21 cellular contexts compared by ENCODE assay signal in genomic region chr13:44211286-44211685, GRCh38.
DNase-seq lines count a peak whose midpoint lies in the region; TF ChIP-seq lines count a peak whose summit lies in the region.
"Had no signal": no experiment of that assay in that cellular context is flagged by ENCODE, and none has a peak within 500 bp of the region (broad histone marks: within the 10 kb centered on the region; RNA-seq: fewer than 3 reads in every experiment).

No MANE protein-coding gene starts in this region.

- H3K4me3 ChIP-seq in spleen = no peak overlapping the region
- no peak overlapping the region for H3K4me3 ChIP-seq in Karpas-422 (ENCODE audit: low read length)
- H3K4me3 ChIP-seq: SJCRH30, upper lobe of left lung had no signal

- H3K9me3 ChIP-seq in spleen (peaks cover 0 to 4% (median 0%) of the 10 kb centered on the region in 8 donors), Karpas-422 (ENCODE audit: low read length) (no peaks in the 10 kb centered on the region)
- H3K9me3 ChIP-seq: SJCRH30, upper lobe of left lung had no signal

- H3K36me3 ChIP-seq in spleen = no peaks in the 10 kb centered on the region
- no peaks in the 10 kb centered on the region for H3K36me3 ChIP-seq in Karpas-422 (ENCODE audit: insufficient read depth, low read length)
- H3K36me3 ChIP-seq: SJCRH30, upper lobe of left lung, WERI-Rb-1 had no signal

- no peak for TF ChIP-seq CTCF in spleen (IDR thresholded peaks at IDR 0.05 in 8 of 11, conservative IDR thresholded peaks at IDR 0.05 in 3 of 11)

- H3K27me3 ChIP-seq in spleen (replicated peaks in 1 of 7) (no peaks in the 10 kb centered on the region), Karpas-422 (ENCODE audit: low read length) (no peaks in the 10 kb centered on the region)
- H3K27me3 ChIP-seq: upper lobe of left lung had no signal

- H3K9ac ChIP-seq in Karpas-422 (ENCODE audit: low read length) = no peak overlapping the region

- no peaks in the 10 kb centered on the region for H3K79me2 ChIP-seq in Karpas-422 (ENCODE audit: low read length)

- intact Hi-C loops in head of caudate nucleus (cut with DNase I) (no loop called here), spleen (cut with DNase I; ENCODE audit: low total_unique reads) (no loop called here)
- intact Hi-C loops in activated naive CD4-positive, alpha-beta T cell treated with anti-CD3 and anti-CD28 coated beads for 36 hours (cut with micrococcal nuclease) = no loop called here

- no peak overlapping the region for H3K4me3 Mint-ChIP-seq in activated naive CD4-positive, alpha-beta T cell treated with anti-CD3 and anti-CD28 coated beads for 36 hours
- H3K4me3 Mint-ChIP-seq: mesothelial cell of epicardium; nephron progenitor cell; stimulated activated naive B cell treated with anti-CD40 and anti-IgM and Interleukin-4, amounts not matched to agents 10 μg/mL and 1 μg/mL and 100 μg/mL, for 72 hours; T-helper 17 cell had no signal

- H3K9me2 ChIP-seq in Karpas-422 (replicated peaks; ENCODE audit: insufficient read depth, low read length) = no peaks in the 10 kb centered on the region

- WGBS in spleen, 5 donors = 80 to 85% (median 83%) methylated on average over 4 of the region's 4 CpGs

- no peaks in the 10 kb centered on the region for H3K4me1 Mint-ChIP-seq in activated naive CD4-positive, alpha-beta T cell treated with anti-CD3 and anti-CD28 coated beads for 36 hours (ENCODE audit: low read depth)
- H3K4me1 Mint-ChIP-seq: stimulated activated naive B cell treated with anti-CD40 and anti-IgM and Interleukin-4, amounts not matched to agents 10 μg/mL and 1 μg/mL and 100 μg/mL, for 72 hours; T-helper 17 cell had no signal

- TF ChIP-seq POLR2A in spleen (IDR thresholded peaks at IDR 0.05) = no peak

- H3K36me3 Mint-ChIP-seq in activated naive CD4-positive, alpha-beta T cell treated with anti-CD3 and anti-CD28 coated beads for 36 hours (ENCODE audit: low read depth) = no peaks in the 10 kb centered on the region
- H3K36me3 Mint-ChIP-seq: mesothelial cell of epicardium; stimulated activated naive B cell treated with anti-CD40 and anti-IgM and Interleukin-4, amounts not matched to agents 10 μg/mL and 1 μg/mL and 100 μg/mL, for 72 hours had no signal

- no peak overlapping the region for H3K4me2 ChIP-seq in Karpas-422 (ENCODE audit: low read depth, low read length, poor library complexity, severe bottlenecking)

- CTCF ChIA-PET in activated naive CD4-positive, alpha-beta T cell treated with anti-CD3 and anti-CD28 coated beads for 36 hours (lab: Charles Lee) = no interaction called here

- H2AFZ ChIP-seq in Karpas-422 (ENCODE audit: low read length) = no peak overlapping the region

- no peaks in the 10 kb centered on the region for H4K20me1 ChIP-seq in Karpas-422 (ENCODE audit: insufficient read depth, low read depth, low read length)

- no peak overlapping the region for H3K27ac Mint-ChIP-seq in activated naive CD4-positive, alpha-beta T cell treated with anti-CD3 and anti-CD28 coated beads for 36 hours
- H3K27ac Mint-ChIP-seq: mesothelial cell of epicardium; nephron progenitor cell; stimulated activated naive B cell treated with anti-CD40 and anti-IgM and Interleukin-4, amounts not matched to agents 10 μg/mL and 1 μg/mL and 100 μg/mL, for 72 hours; T-helper 17 cell had no signal

- H3K27ac ChIP-seq in caudate nucleus (ENCODE audit: low read depth, low read length) (peak overlapping the region; percentile 99), spleen (no peak overlapping the region), Karpas-422 (ENCODE audit: low read length) (no peak overlapping the region)
- H3K27ac ChIP-seq: SJCRH30, upper lobe of left lung, WERI-Rb-1 had no signal

- peaks cover 2% of the 10 kb centered on the region for H3K27me3 Mint-ChIP-seq in activated naive CD4-positive, alpha-beta T cell treated with anti-CD3 and anti-CD28 coated beads for 36 hours (ENCODE audit: low read depth)

- H3K4me1 ChIP-seq in spleen (no peaks in the 10 kb centered on the region), Karpas-422 (ENCODE audit: low read length) (no peaks in the 10 kb centered on the region)
- H3K4me1 ChIP-seq: SJCRH30 had no signal

- DNase-seq in NCI-H1930 (lab: John Stamatoyannopoulos, UW) = peak; percentile 72 to 91
- peak in 48 of 61 donors; percentile 7 to 86 (median 53) for DNase-seq in caudate nucleus (lab: John Stamatoyannopoulos, UW)
- peak; percentile 8 to 87 (median 64) for DNase-seq in head of caudate nucleus
- DNase-seq in putamen (ENCODE audit: low spot score) = peak; percentile 87
- DNase-seq in NCI-H82 (lab: John Stamatoyannopoulos, UW) = no peak
- DNase-seq in spleen = no peak
- DNase-seq in activated naive CD4-positive, alpha-beta T cell treated with anti-CD3 and anti-CD28 coated beads for 36 hours = no peak
- no peak for DNase-seq in Karpas-422
- DNase-seq: activated CD4-positive, alpha-beta T cell treated with anti-CD3 and anti-CD28 coated beads, Interleukin-2, amount 50 U/mL, for 4 hours; activated gamma-delta T cell treated with Interleukin-2 at 50 U/mL for 16 hours; amniotic stem cell; KG1; NCI-H2081 treated with DMSO at 0.1 percent for 48 hours; nephron progenitor cell; right cardiac atrium; SJCRH30; stimulated activated naive B cell treated with anti-CD40 and anti-IgM and Interleukin-4, amounts not matched to agents 10 μg/mL and 1 μg/mL and 100 μg/mL, for 72 hours; T-helper 17 cell; upper lobe of left lung; WERI-Rb-1 had no signal

- no peaks in the 10 kb centered on the region for H3K9me3 Mint-ChIP-seq in activated naive CD4-positive, alpha-beta T cell treated with anti-CD3 and anti-CD28 coated beads for 36 hours
- H3K9me3 Mint-ChIP-seq: stimulated activated naive B cell treated with anti-CD40 and anti-IgM and Interleukin-4, amounts not matched to agents 10 μg/mL and 1 μg/mL and 100 μg/mL, for 72 hours had no signal

Comparison
In these comparisons a context has a peak if more than half of its experiments do, and no peak if none do; other contexts are left out.
1. DNase-seq: peak in NCI-H1930 (2 of 2), caudate nucleus (48 of 61), head of caudate nucleus (42 of 42) and putamen (single experiment); none in NCI-H82 (single experiment), spleen (single experiment), activated naive CD4-positive, alpha-beta T cell treated with anti-CD3 and anti-CD28 coated beads for 36 hours (single experiment) and Karpas-422 (single experiment).